In the genomic region with DNA sequence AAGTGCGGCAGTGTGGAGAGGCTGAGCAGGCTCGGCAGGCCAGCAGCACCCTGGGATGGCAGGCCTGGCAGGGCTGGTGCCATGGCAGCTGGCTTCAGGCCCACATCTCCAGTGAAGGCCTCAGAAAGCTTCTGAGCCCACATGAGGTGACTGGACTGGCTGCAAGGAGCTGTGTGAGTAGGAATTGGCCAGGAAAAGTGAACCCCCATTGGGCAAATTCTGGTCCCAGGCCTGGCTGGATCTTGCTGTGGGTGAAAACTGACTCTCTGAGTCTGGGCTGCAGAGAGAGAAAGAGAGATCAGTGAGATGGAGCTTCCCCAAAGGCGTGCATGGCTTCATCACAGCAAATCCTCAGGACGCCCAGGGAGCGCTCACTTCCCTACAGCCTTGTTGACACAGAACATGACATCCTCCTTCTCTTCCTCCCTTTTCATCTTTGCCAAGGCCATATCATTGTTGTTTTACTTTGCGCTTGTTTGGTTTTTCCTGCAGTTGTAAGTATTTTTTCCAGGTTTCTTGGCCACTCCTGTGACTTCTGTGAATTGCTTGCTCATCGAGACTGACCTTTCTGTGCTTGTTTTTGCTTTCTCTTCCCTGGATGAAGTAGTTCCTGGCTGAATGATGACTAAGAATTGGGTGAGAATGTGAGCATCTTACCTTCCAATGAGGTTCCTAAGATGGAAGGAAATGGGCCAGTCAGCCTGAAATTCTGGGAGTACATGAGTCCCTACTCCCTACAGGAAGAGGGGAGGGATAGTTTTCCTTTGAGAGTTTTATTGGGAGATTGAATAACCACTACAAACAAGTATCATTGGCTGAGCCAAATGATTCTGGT, we compare ENCODE assay signal across 17 cellular contexts.
A peak's percentile ranks its signal among the peaks of the same experiment; 100 is the strongest.
DNase-seq lines count a peak whose midpoint lies in the region; ATAC-seq, FAIRE-seq and TF ChIP-seq lines count a peak whose summit lies in the region.
"Had no signal": no experiment of that assay in that cellular context is flagged by ENCODE, and none has a peak within 500 bp of the region (broad histone marks: within the 10 kb centered on the region; RNA-seq: fewer than 3 reads in every experiment).

No MANE protein-coding gene starts in this region.

- H3K36me3 ChIP-seq in endodermal cell (ENCODE audit: control insufficient read depth, insufficient read depth, low read length) (no peaks in the 10 kb centered on the region), osteoblast (ENCODE audit: insufficient read depth, low read length) (no peaks in the 10 kb centered on the region)
- H3K36me3 ChIP-seq: uterus had no signal

- H3K9ac ChIP-seq in endodermal cell (ENCODE audit: extremely low read depth, low read length, poor library complexity, severe bottlenecking) = no peak overlapping the region

- TF ChIP-seq CTCF in endodermal cell (conservative IDR thresholded peaks at IDR 0.05) = no peak
- no peak for TF ChIP-seq CTCF in osteoblast (IDR thresholded peaks at IDR 0.05; ENCODE audit: extremely low read depth, low read depth, low read length)
- no peak for TF ChIP-seq CTCF in D721Med (IDR thresholded peaks at IDR 0.05; ENCODE audit: insufficient read depth, missing control alignments)

- H3K27ac ChIP-seq in endodermal cell (ENCODE audit: low read depth, low read length) (no peak overlapping the region), osteoblast (ENCODE audit: low read depth, low read length) (no peak overlapping the region)
- H3K27ac ChIP-seq: uterus had no signal

- no peak overlapping the region for H3K27ac Mint-ChIP-seq in endodermal cell
- H3K27ac Mint-ChIP-seq: activated naive CD8-positive, alpha-beta T cell; memory B cell had no signal

- no peak for ATAC-seq in HG03196 (IDR thresholded peaks at IDR 0.05; ENCODE audit: unreplicated experiment)

- H3K4me1 Mint-ChIP-seq in endodermal cell = peaks cover 4% of the 10 kb centered on the region
- H3K4me1 Mint-ChIP-seq: memory B cell had no signal

- no peaks in the 10 kb centered on the region for H3K36me3 Mint-ChIP-seq in endodermal cell (ENCODE audit: low read depth)
- H3K36me3 Mint-ChIP-seq: activated naive CD8-positive, alpha-beta T cell; memory B cell had no signal

- peaks cover 3% of the 10 kb centered on the region for H3K4me1 ChIP-seq in endodermal cell (ENCODE audit: control insufficient read depth, insufficient read depth, low read length)
- peaks cover 15% of the 10 kb centered on the region for H3K4me1 ChIP-seq in osteoblast (ENCODE audit: insufficient read depth, low read length)

- H3K27me3 Mint-ChIP-seq in endodermal cell (ENCODE audit: insufficient read depth) = peaks cover 5% of the 10 kb centered on the region
- H3K27me3 Mint-ChIP-seq: activated CD4-positive, alpha-beta T cell treated with anti-CD3 and anti-CD28 coated beads, Interleukin-2, amount 10 ng/mL, durations not matched to agents 7 days and 5 days; activated naive CD8-positive, alpha-beta T cell had no signal

- H4K20me1 ChIP-seq in osteoblast (ENCODE audit: insufficient read depth, low read length) = no peaks in the 10 kb centered on the region

- H3K79me2 ChIP-seq in osteoblast (ENCODE audit: insufficient read depth, low read length) = no peaks in the 10 kb centered on the region

- no peak overlapping the region for H2AFZ ChIP-seq in osteoblast (ENCODE audit: low read length)

- H3K4me3 Mint-ChIP-seq in endodermal cell = no peak overlapping the region
- H3K4me3 Mint-ChIP-seq: activated CD4-positive, alpha-beta T cell treated with anti-CD3 and anti-CD28 coated beads, Interleukin-2, amount 10 ng/mL, durations not matched to agents 7 days and 5 days; activated naive CD8-positive, alpha-beta T cell; memory B cell; neural crest cell had no signal

- no peak for FAIRE-seq in D721Med (lab: Jason Lieb, UNC)

- no peak overlapping the region for H3K4me2 ChIP-seq in osteoblast (ENCODE audit: insufficient read depth, low read length)

- WGBS in endodermal cell (ENCODE audit: insufficient coverage in 1 of 2, insufficient read length in 1 of 2), 2 experiments = 96% methylated on average over 3 to 7 of the region's 7 CpGs

- H3K27me3 ChIP-seq in endodermal cell (ENCODE audit: control insufficient read depth, insufficient read depth, low read length, poor library complexity, severe bottlenecking) = no peaks in the 10 kb centered on the region
- H3K27me3 ChIP-seq in osteoblast (ENCODE audit: insufficient read depth, low read length) = peaks cover 3% of the 10 kb centered on the region
- H3K27me3 ChIP-seq: uterus had no signal

- DNase-seq in EL (peak; percentile 10), RPMI7951 (ENCODE audit: low read depth) (peak; percentile 38), endodermal cell (peak; percentile 38), osteoblast (ENCODE audit: insufficient read length, low spot score, missing footprints) (peak; percentile 65), D721Med (ENCODE audit: insufficient read length, low spot score) (no peak), SK-N-DZ (ENCODE audit: low spot score) (no peak), NCI-H1930 (lab: John Stamatoyannopoulos, UW) (no peak)
- DNase-seq: activated CD4-positive, alpha-beta T cell treated with anti-CD3 and anti-CD28 coated beads, Interleukin-2, amount 10 ng/mL, durations not matched to agents 7 days and 5 days; cerebellar nuclear complex; GF-D8; NCI-H1048; SHP77; uterus had no signal

- H3K4me3 ChIP-seq in endodermal cell (ENCODE audit: low read length) (no peak overlapping the region), osteoblast (ENCODE audit: insufficient read depth, low read length) (no peak overlapping the region)
- H3K4me3 ChIP-seq: uterus had no signal

- H3K9me3 ChIP-seq in endodermal cell (ENCODE audit: control insufficient read depth, low read length) (no peaks in the 10 kb centered on the region), osteoblast (ENCODE audit: low read depth, low read length) (no peaks in the 10 kb centered on the region)
- H3K9me3 ChIP-seq: uterus had no signal

- H3K9me3 Mint-ChIP-seq in endodermal cell = no peaks in the 10 kb centered on the region
- H3K9me3 Mint-ChIP-seq: activated CD4-positive, alpha-beta T cell treated with anti-CD3 and anti-CD28 coated beads, Interleukin-2, amount 10 ng/mL, durations not matched to agents 7 days and 5 days; memory B cell; neural crest cell had no signal

Comparison
In these comparisons a context has a peak if more than half of its experiments do, and no peak if none do; other contexts are left out.
1. DNase-seq: peak in EL (single experiment), RPMI7951 (single experiment), endodermal cell (single experiment) and osteoblast (single experiment); none in D721Med (single experiment), SK-N-DZ (single experiment) and NCI-H1930 (0 of 2).